9 cellular contexts compared by ENCODE assay signal in genomic region chr5:75265731-75266130, GRCh38. TPM values are rescaled to one million over a fixed set of nuclear protein-coding genes. Genes with fewer than 3 reads are reported as not detected.
DNase-seq lines count a peak whose midpoint lies in the region; ATAC-seq and TF ChIP-seq lines count a peak whose summit lies in the region.
"Had no signal": no experiment of that assay in that cellular context is flagged by ENCODE, and none has a peak within 500 bp of the region (broad histone marks: within the 10 kb centered on the region; RNA-seq: fewer than 3 reads in every experiment).

No MANE protein-coding gene starts in this region.

- no peak overlapping the region for H3K27ac ChIP-seq in DND-41 (ENCODE audit: low read length)
- H3K27ac ChIP-seq: SJCRH30 had no signal

- no peak overlapping the region for H3K4me3 ChIP-seq in DND-41 (ENCODE audit: low read depth in 1 of 2, low read length in 2 of 2)
- H3K4me3 ChIP-seq: SJCRH30 had no signal

- no peak for ATAC-seq in DND-41 (ENCODE audit: insufficient read depth, low read depth)
- no peak for ATAC-seq in GM21723 (IDR thresholded peaks at IDR 0.05; ENCODE audit: unreplicated experiment)
- no peak for ATAC-seq in GM21367 (IDR thresholded peaks at IDR 0.05; ENCODE audit: unreplicated experiment)
- ATAC-seq in GM18907 (IDR thresholded peaks at IDR 0.05; ENCODE audit: unreplicated experiment), result no peak

- H3K9me3 Mint-ChIP-seq in mesothelial cell of epicardium, result no peaks in the 10 kb centered on the region

- no peak overlapping the region for H3K27ac Mint-ChIP-seq in mesothelial cell of epicardium

- H3K27me3 ChIP-seq in DND-41 (ENCODE audit: insufficient read depth, low read length, poor library complexity), result no peaks in the 10 kb centered on the region
- H3K27me3 ChIP-seq: SJCRH30 had no signal

- peaks cover 1% of the 10 kb centered on the region for H3K36me3 Mint-ChIP-seq in mesothelial cell of epicardium

- DNase-seq in DND-41, result no peak
- peak; percentile 28 for DNase-seq in LHCN-M2 (ENCODE audit: low read depth)
- peak; percentile 52 to 71 for DNase-seq in T47D (ENCODE audit: low read depth in 1 of 2, low spot score in 1 of 2)
- no peak for DNase-seq in mesothelial cell of epicardium (ENCODE audit: low spot score in 2 of 2, unreplicated experiment in 2 of 2)
- no peak for DNase-seq in NCI-H510A treated with DMSO at 0.1 percent for 48 hours (lab: John Stamatoyannopoulos, UW)

- H3K36me3 ChIP-seq in DND-41 (ENCODE audit: insufficient read depth, low read length), result no peaks in the 10 kb centered on the region
- H3K36me3 ChIP-seq: SJCRH30 had no signal

- no peak overlapping the region for H3K9ac ChIP-seq in DND-41 (ENCODE audit: low read depth, low read length)

- H3K27me3 Mint-ChIP-seq in mesothelial cell of epicardium (ENCODE audit: low read depth), result no peaks in the 10 kb centered on the region

- peaks cover 4% of the 10 kb centered on the region for H3K9me3 ChIP-seq in DND-41 (ENCODE audit: insufficient read depth, low read length, severe bottlenecking)
- H3K9me3 ChIP-seq: SJCRH30 had no signal

- H3K79me2 ChIP-seq in DND-41 (ENCODE audit: insufficient read depth, low read length), result no peaks in the 10 kb centered on the region

- in situ Hi-C loops in T47D (cut with HindIII; ENCODE audit: low pct_unique_long_range_greater_than_20kb, low sequenced_read_pairs), result no loop called here

- H3K4me3 Mint-ChIP-seq in mesothelial cell of epicardium, result no peak overlapping the region

- H3K4me2 ChIP-seq in DND-41 (ENCODE audit: insufficient read depth, low read length), result no peak overlapping the region

- no peaks in the 10 kb centered on the region for H3K4me1 ChIP-seq in DND-41 (ENCODE audit: insufficient read depth, low read length)
- H3K4me1 ChIP-seq: SJCRH30 had no signal

- peaks cover 3% of the 10 kb centered on the region for H3K4me1 Mint-ChIP-seq in mesothelial cell of epicardium

- H2AFZ ChIP-seq in DND-41 (ENCODE audit: low read depth, low read length), result no peak overlapping the region

- no peaks in the 10 kb centered on the region for H4K20me1 ChIP-seq in DND-41 (ENCODE audit: insufficient read depth, low read length)

- peak; percentile 48 for TF ChIP-seq CTCF in DND-41 (IDR thresholded peaks at IDR 0.05; ENCODE audit: borderline replicate concordance, extremely low read depth, low read length, poor library complexity, severe bottlenecking)
- peak; percentile 40 for TF ChIP-seq CTCF in mesothelial cell of epicardium (IDR thresholded peaks at IDR 0.05; ENCODE audit: unreplicated experiment)

RNA-seq across cellular contexts. Expression of gene ANKRD31, which starts 29.1 kb away (rescaled TPM):
- not detected in 2 replicates for total RNA-seq in LHCN-M2 (2014; rRNA removed)
- polyA plus RNA-seq in LHCN-M2 (2012), result not detected
- 1.1 to 1.4 TPM (median 1.3 TPM) in 3 replicates for total RNA-seq in mesothelial cell of epicardium

Comparison
In these comparisons a context has a peak if more than half of its experiments do, and no peak if none do; other contexts are left out.
1. DNase-seq: peak in LHCN-M2 (single experiment) and T47D (2 of 2); none in DND-41 (single experiment), mesothelial cell of epicardium (0 of 2) and NCI-H510A treated with DMSO at 0.1 percent for 48 hours (single experiment).